18 cellular contexts compared by ENCODE assay signal in genomic region chr1:18646776-18647410, GRCh38. TPM values are rescaled to one million over a fixed set of nuclear protein-coding genes. Genes with fewer than 3 reads are reported as not detected.
DNase-seq lines count a peak whose midpoint lies in the region; ATAC-seq, FAIRE-seq and TF ChIP-seq lines count a peak whose summit lies in the region.
"Had no signal": no experiment of that assay in that cellular context is flagged by ENCODE, and none has a peak within 500 bp of the region (broad histone marks: within the 10 kb centered on the region; RNA-seq: fewer than 3 reads in every experiment).

No MANE protein-coding gene starts in this region.

- no peak overlapping the region for H3K27ac Mint-ChIP-seq in neural crest cell (ENCODE audit: unreplicated experiment)
- H3K27ac Mint-ChIP-seq: activated CD8-positive, alpha-beta memory T cell treated with anti-CD3 and anti-CD28 coated beads, Interleukin-2, amount 10 ng/mL, durations not matched to agents 7 days and 5 days; activated naive CD8-positive, alpha-beta T cell treated with anti-CD3 and anti-CD28 coated beads, Interleukin-2, amount 10 ng/mL, durations not matched to agents 7 days and 5 days had no signal

- H3K36me3 ChIP-seq in HepG2 (replicated peaks in 1 of 2; ENCODE audit: control insufficient read depth in 1 of 2, insufficient read depth in 2 of 2, low read length in 2 of 2) (no peaks in the 10 kb centered on the region), right lobe of liver (no peaks in the 10 kb centered on the region)
- H3K36me3 ChIP-seq: SJSA1 had no signal

- DNase-seq in HepG2 (ENCODE audit: low spot score) (no peak), right lobe of liver (no peak), coronary artery (ENCODE audit: low spot score) (no peak), neural crest cell (ENCODE audit: low read depth, low spot score) (no peak), NCI-H526 treated with DMSO at 0.1 percent for 48 hours (lab: John Stamatoyannopoulos, UW) (no peak)
- DNase-seq: activated CD8-positive, alpha-beta memory T cell treated with anti-CD3 and anti-CD28 coated beads, Interleukin-2, amount 10 ng/mL, durations not matched to agents 7 days and 5 days; activated naive CD8-positive, alpha-beta T cell treated with anti-CD3 and anti-CD28 coated beads, Interleukin-2, amount 10 ng/mL, durations not matched to agents 7 days and 5 days; AML-193; DMS79 treated with DMSO at 0.1 percent for 48 hours; NCI-H187; NCI-H774 had no signal

- BruUV-seq in HepG2 (replicated peaks; lab: Mats Ljungman, UMichigan), result no TSS peak

- intact Hi-C loops in HepG2 (cut with micrococcal nuclease; ENCODE audit: unreplicated experiment) (no loop called here), right lobe of liver (cut with DNase I) (no loop called here)

- no peak overlapping the region for H3K9ac ChIP-seq in HepG2 (ENCODE audit: insufficient read depth, low read depth, low read length)

- peaks cover 42% of the 10 kb centered on the region for H3K4me1 ChIP-seq in HepG2 (ENCODE audit: insufficient read depth, low read length)
- H3K4me1 ChIP-seq in right lobe of liver, result no peaks in the 10 kb centered on the region
- H3K4me1 ChIP-seq: SJSA1 had no signal

- TF ChIP-seq CTCF in HepG2 (CRISPR knock-in tag; IDR thresholded peaks at IDR 0.05), result no peak
- no peak for TF ChIP-seq CTCF in right lobe of liver (IDR thresholded peaks at IDR 0.05)
- TF ChIP-seq CTCF in coronary artery (IDR thresholded peaks at IDR 0.05), result no peak
- no peak for TF ChIP-seq CTCF in neural crest cell (conservative IDR thresholded peaks at IDR 0.05)

- H3K27me3 ChIP-seq in HepG2 (ENCODE audit: control insufficient read depth in 1 of 2, insufficient read depth in 2 of 2, low read length in 2 of 2) (peaks cover 19 to 87% of the 10 kb centered on the region in 2 experiments), right lobe of liver (peaks cover 0 to 31% of the 10 kb centered on the region in 2 donors)

- peak overlapping the region; percentile 51 for H3K4me2 ChIP-seq in HepG2 (ENCODE audit: low read depth, low read length)

- no peaks in the 10 kb centered on the region for H3K79me2 ChIP-seq in HepG2 (ENCODE audit: insufficient read depth, low read length)

- peak overlapping the region; percentile 34 for H3K4me3 Mint-ChIP-seq in neural crest cell
- H3K4me3 Mint-ChIP-seq: activated CD8-positive, alpha-beta memory T cell treated with anti-CD3 and anti-CD28 coated beads, Interleukin-2, amount 10 ng/mL, durations not matched to agents 7 days and 5 days; activated naive CD8-positive, alpha-beta T cell treated with anti-CD3 and anti-CD28 coated beads, Interleukin-2, amount 10 ng/mL, durations not matched to agents 7 days and 5 days had no signal

- no peaks in the 10 kb centered on the region for H3K9me3 Mint-ChIP-seq in neural crest cell
- H3K9me3 Mint-ChIP-seq: activated naive CD8-positive, alpha-beta T cell treated with anti-CD3 and anti-CD28 coated beads, Interleukin-2, amount 10 ng/mL, durations not matched to agents 7 days and 5 days had no signal

- no peak overlapping the region for H2AFZ ChIP-seq in HepG2 (ENCODE audit: low read length)

- peak; percentile 11; the same call in 1 of the 3 replicates for ATAC-seq in HepG2
- no peak for ATAC-seq in right lobe of liver
- no peak for ATAC-seq in GM21515 (IDR thresholded peaks at IDR 0.05; ENCODE audit: unreplicated experiment)
- ATAC-seq in GM21619 (IDR thresholded peaks at IDR 0.05; ENCODE audit: unreplicated experiment), result no peak
- ATAC-seq in HG03095 (IDR thresholded peaks at IDR 0.05; ENCODE audit: unreplicated experiment), result no peak
- ATAC-seq: activated CD8-positive, alpha-beta memory T cell treated with anti-CD3 and anti-CD28 coated beads, Interleukin-2, amount 10 ng/mL, durations not matched to agents 7 days and 5 days had no signal

- peaks cover 56% of the 10 kb centered on the region for H3K4me1 Mint-ChIP-seq in neural crest cell

- WGBS in HepG2 (ENCODE audit: low lambda C conversion rate), result 7% methylated on average over 37 of the region's 51 CpGs
- WGBS in right lobe of liver (ENCODE audit: insufficient coverage, low coverage, low lambda C conversion rate, missing lambda C conversion rate), result 8% methylated on average over 22 of the region's 51 CpGs

- POLR2A ChIA-PET in HepG2 (lab: Yijun Ruan, JAX), result interaction anchor here (1.4 kb wide), 1 partner anchor 22 kb away, joined by 3 read pairs; no protein-coding TSS in a partner anchor

- in situ Hi-C loops in HepG2 (cut with HindIII; ENCODE audit: extremely low pct_ligation_motif_present, low pct_unique_long_range_greater_than_20kb), result no loop called here

- H4K20me1 ChIP-seq in HepG2 (ENCODE audit: insufficient read depth, low read length), result peaks cover 22% of the 10 kb centered on the region; the same call in 1 of the 2 replicates

- H3K36me3 Mint-ChIP-seq in neural crest cell (ENCODE audit: low read depth), result no peaks in the 10 kb centered on the region
- H3K36me3 Mint-ChIP-seq: activated CD8-positive, alpha-beta memory T cell treated with anti-CD3 and anti-CD28 coated beads, Interleukin-2, amount 10 ng/mL, durations not matched to agents 7 days and 5 days; activated naive CD8-positive, alpha-beta T cell treated with anti-CD3 and anti-CD28 coated beads, Interleukin-2, amount 10 ng/mL, durations not matched to agents 7 days and 5 days had no signal

- TF ChIP-seq EP300 in HepG2 (IDR thresholded peaks at IDR 0.05; ENCODE audit: low read depth in 2 of 2, low read length in 2 of 2) (no peak), HepG2 (CRISPR knock-in tag; IDR thresholded peaks at IDR 0.05; ENCODE audit: borderline replicate concordance) (no peak)

- H3K9me3 ChIP-seq in HepG2 (ENCODE audit: low read length), result no peaks in the 10 kb centered on the region
- no peaks in the 10 kb centered on the region for H3K9me3 ChIP-seq in right lobe of liver
- H3K9me3 ChIP-seq: SJSA1 had no signal

- H3K4me3 ChIP-seq in HepG2 (replicated peaks in 1 of 3; ENCODE audit: insufficient read depth in 1 of 3, low read depth in 2 of 3, low read length in 3 of 3) (peak overlapping the region in 2 of 3 experiments; percentile 31 to 48; a peak in 2 of 6 replicates), right lobe of liver (no peak overlapping the region), coronary artery (peak overlapping the region; percentile 57)
- H3K4me3 ChIP-seq: SJSA1 had no signal

- CTCF ChIA-PET in HepG2 (lab: Yijun Ruan, JAX; ENCODE audit: low intra/inter-chr PET ratio, low total read pairs), result no interaction called here

- no peak for TF ChIP-seq POLR2A in HepG2 (IDR thresholded peaks at IDR 0.05; ENCODE audit: insufficient read depth in 1 of 2, low read depth in 2 of 2, low read length in 2 of 2)
- no peak for TF ChIP-seq POLR2A in right lobe of liver (IDR thresholded peaks at IDR 0.05)

- FAIRE-seq in HepG2 (lab: Jason Lieb, UNC), result no peak
- FAIRE-seq: GM12892 had no signal

- TF ChIP-seq RAD21 in HepG2 (CRISPR knock-in tag; IDR thresholded peaks at IDR 0.05), result no peak

- H3K27ac ChIP-seq in HepG2 (ENCODE audit: extremely low read length, insufficient read depth, low read length) (no peak overlapping the region), right lobe of liver (no peak overlapping the region), coronary artery (no peak overlapping the region)
- H3K27ac ChIP-seq: SJSA1, VCaP had no signal

- peaks cover 96% of the 10 kb centered on the region for H3K27me3 Mint-ChIP-seq in neural crest cell (ENCODE audit: low read depth)

TF ChIP-seq in HepG2, 621 proteins besides CTCF, POLR2A, EP300 and RAD21:
- TF ChIP-seq ELF4 (CRISPR knock-in tag; IDR thresholded peaks at IDR 0.05; ENCODE audit: borderline replicate concordance) (no peak), ZNF746 (CRISPR knock-in tag; IDR thresholded peaks at IDR 0.05) (no peak), ZNF777 (CRISPR knock-in tag; IDR thresholded peaks at IDR 0.05) (peak; percentile 45; the same call in 1 of the 2 replicates), HNRNPK (IDR thresholded peaks at IDR 0.05; ENCODE audit: low read depth, low read length, poor library complexity, severe bottlenecking) (peak; percentile 73)
TF ChIP-seq in HepG2: peak in this region for 2.

RNA-seq across cellular contexts. Expression of gene PAX7, which starts 16.2 kb away (rescaled TPM):
- not detected in 2 replicates for total RNA-seq in HepG2 (2016; rRNA removed; fragmentation: Illumina TruSeq; extraction: Trizol)
- not detected in 2 replicates for total RNA-seq in HepG2 (2016; cell fraction: cytosol; rRNA removed; fragmentation: Illumina TruSeq; extraction: Trizol; ENCODE audit: low read depth)
- total RNA-seq in HepG2 (2016; cell fraction: insoluble cytoplasmic fraction; rRNA removed; fragmentation: Illumina TruSeq; extraction: Trizol), result not detected in 2 replicates
- not detected in 2 replicates for total RNA-seq in HepG2 (2016; cell fraction: membrane; rRNA removed; fragmentation: Illumina TruSeq; extraction: Trizol)
- total RNA-seq in HepG2 (2016; cell fraction: nucleus; rRNA removed; fragmentation: Illumina TruSeq; extraction: Trizol), result not detected in 2 replicates
- not detected in 2 replicates for polyA plus RNA-seq in HepG2 (2011; rRNA removed)
- not detected in 2 replicates for polyA plus RNA-seq in HepG2 (2011; cell fraction: cytosol; rRNA removed)
- polyA plus RNA-seq in HepG2 (2011; cell fraction: nucleus; rRNA removed), result not detected in 2 replicates
- not detected in 2 replicates for polyA plus RNA-seq in HepG2 (2012)
- polyA plus RNA-seq in HepG2 (2016; cell fraction: cytosol; fragmentation: Illumina TruSeq; extraction: Trizol; ENCODE audit: low read depth), result not detected in 2 replicates
- polyA plus RNA-seq in HepG2 (2016; cell fraction: insoluble cytoplasmic fraction; fragmentation: Illumina TruSeq; extraction: Trizol; ENCODE audit: low read depth), result not detected in 2 replicates
- polyA plus RNA-seq in HepG2 (2016; cell fraction: membrane; fragmentation: Illumina TruSeq; extraction: Trizol; ENCODE audit: low read depth), result not detected in 2 replicates
- not detected in 2 replicates for polyA plus RNA-seq in HepG2 (2016; cell fraction: nucleus; fragmentation: Illumina TruSeq; extraction: Trizol; ENCODE audit: insufficient read depth, low read depth)
- polyA minus RNA-seq in HepG2 (2011; rRNA and poly(A)+ RNA removed; ENCODE audit: low replicate concordance), result not detected in 2 replicates
- polyA minus RNA-seq in HepG2 (2011; cell fraction: cytosol; rRNA and poly(A)+ RNA removed), result not detected in 2 replicates
- polyA minus RNA-seq in HepG2 (2011; cell fraction: nucleus; rRNA and poly(A)+ RNA removed), result not detected in 2 replicates
- total RNA-seq in right lobe of liver, result not detected
- total RNA-seq in neural crest cell, result 10.2 and 10.9 TPM in 2 replicates
- total RNA-seq: activated CD8-positive, alpha-beta memory T cell treated with anti-CD3 and anti-CD28 coated beads, Interleukin-2, amount 10 ng/mL, durations not matched to agents 7 days and 5 days; activated naive CD8-positive, alpha-beta T cell treated with anti-CD3 and anti-CD28 coated beads, Interleukin-2, amount 10 ng/mL, durations not matched to agents 7 days and 5 days; fibroblast of lung; SJSA1 had no signal
- polyA plus RNA-seq: fibroblast of lung had no signal

Comparison
In these comparisons a context has a peak if more than half of its experiments do, and no peak if none do; other contexts are left out.
1. H3K4me3 ChIP-seq: peak in HepG2 (2 of 3) and coronary artery (single experiment); none in right lobe of liver (0 of 3).
2. RNA of gene PAX7, which starts 16.2 kb away (total RNA-seq): 10.2 to 10.9 TPM in neural crest cell; not detected in HepG2 and not detected in right lobe of liver; every median in the first group is over 10 times any median in the second.